Comparison of ENCODE assay signal across 17 cellular contexts in the genomic region with DNA sequence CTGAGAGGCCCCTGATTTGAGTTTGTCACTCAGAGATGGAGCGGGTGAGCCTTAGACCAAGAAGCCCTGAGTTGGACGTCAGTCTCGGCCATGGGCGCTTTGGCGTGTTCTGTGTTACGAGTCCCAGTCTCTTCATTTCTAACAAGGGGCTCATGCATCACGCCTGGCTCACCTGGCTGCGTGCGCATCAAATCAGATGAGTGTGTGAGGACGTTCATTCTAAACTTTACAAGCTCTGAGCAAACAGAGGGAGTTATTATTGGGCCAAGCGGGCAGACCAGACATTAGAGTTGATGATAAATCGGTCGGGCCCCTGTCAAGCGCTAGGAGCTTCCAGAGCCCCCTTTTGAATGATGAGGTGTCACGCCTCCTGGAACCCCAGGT.
DNase-seq lines count a peak whose midpoint lies in the region; ATAC-seq, FAIRE-seq and TF ChIP-seq lines count a peak whose summit lies in the region.
"Had no signal": no experiment of that assay in that cellular context is flagged by ENCODE, and none has a peak within 500 bp of the region (broad histone marks: within the 10 kb centered on the region; RNA-seq: fewer than 3 reads in every experiment).

No MANE protein-coding gene starts in this region.

- no peak for TF ChIP-seq POLR2A in H1 (IDR thresholded peaks at IDR 0.05; ENCODE audit: control extremely low read depth in 1 of 2, low read depth in 2 of 2, low read length in 2 of 2)

- POLR2A ChIA-PET in H1 (lab: Charles Lee; ENCODE audit: partially characterized antibody), result interaction anchor here (0.9 to 1.8 kb wide), 2 partner anchors 14 to 117 kb away, joined by 4 to 8 read pairs; a partner anchor contains a TSS

- TF ChIP-seq RAD21 in H1 (IDR thresholded peaks at IDR 0.05 in 1 of 2, conservative IDR thresholded peaks at IDR 0.05 in 1 of 2; ENCODE audit: low read depth in 2 of 2, low read length in 2 of 2), result no peak

- H3K4me3 ChIP-seq in GM23338, result no peak overlapping the region
- H3K4me3 ChIP-seq in H1 (ENCODE audit: extremely low read depth in 1 of 4, insufficient read depth in 2 of 4, low read depth in 3 of 4, low read length in 4 of 4), result no peak overlapping the region
- H3K4me3 ChIP-seq in psoas muscle, result no peak overlapping the region
- H3K4me3 ChIP-seq: coronary artery, GM23248, left lung had no signal

- no peaks in the 10 kb centered on the region for H3K36me3 Mint-ChIP-seq in GM23338 (ENCODE audit: low read depth)
- no peaks in the 10 kb centered on the region for H3K36me3 Mint-ChIP-seq in activated naive CD4-positive, alpha-beta T cell treated with anti-CD3 and anti-CD28 coated beads, Interleukin-2, amount 10 ng/mL, durations not matched to agents 7 days and 5 days
- no peaks in the 10 kb centered on the region for H3K36me3 Mint-ChIP-seq in activated T-helper 2 cell treated with anti-CD3 and anti-CD28 coated beads, Interferon-gamma antibody, Interleukin-2, Interleukin-4, amounts not matched to agents 10 μg/mL and 5 μg/mL and 100 μg/mL, durations not matched to agents 14 hours and 24 hours and 36 hours (ENCODE audit: low read depth)
- H3K36me3 Mint-ChIP-seq: activated naive CD4-positive, alpha-beta T cell treated with anti-CD3 and anti-CD28 coated beads, Interleukin-2, amount 50 U/mL, for 72 hours had no signal

- H3K36me3 ChIP-seq in GM23338 (ENCODE audit: insufficient read depth), result no peaks in the 10 kb centered on the region
- no peaks in the 10 kb centered on the region for H3K36me3 ChIP-seq in H1 (ENCODE audit: control insufficient read depth in 2 of 4, insufficient read depth in 4 of 4, low read length in 3 of 4)
- no peaks in the 10 kb centered on the region for H3K36me3 ChIP-seq in psoas muscle (ENCODE audit: insufficient read depth in 1 of 2, low read depth in 1 of 2)
- H3K36me3 ChIP-seq: left lung had no signal

- H3K23ac ChIP-seq in H1 (ENCODE audit: insufficient read length), result no peak overlapping the region

- H3F3A ChIP-seq in GM23338 (replicated peaks; ENCODE audit: low read depth), result no peaks in the 10 kb centered on the region

- no peak overlapping the region for H3K14ac ChIP-seq in H1 (ENCODE audit: insufficient read length)

- TF ChIP-seq EP300 in H1 (IDR thresholded peaks at IDR 0.05; ENCODE audit: borderline replicate concordance in 1 of 2, low read depth in 2 of 2, low read length in 2 of 2), result no peak

- H3K79me1 ChIP-seq in H1 (ENCODE audit: low read depth, low read length), result no peaks in the 10 kb centered on the region; the same call in 1 of the 2 replicates

- no peak overlapping the region for H3K4me3 Mint-ChIP-seq in GM23338
- no peak overlapping the region for H3K4me3 Mint-ChIP-seq in activated naive CD4-positive, alpha-beta T cell treated with anti-CD3 and anti-CD28 coated beads, Interleukin-2, amount 10 ng/mL, durations not matched to agents 7 days and 5 days
- H3K4me3 Mint-ChIP-seq in activated T-helper 2 cell treated with anti-CD3 and anti-CD28 coated beads, Interferon-gamma antibody, Interleukin-2, Interleukin-4, amounts not matched to agents 10 μg/mL and 5 μg/mL and 100 μg/mL, durations not matched to agents 14 hours and 24 hours and 36 hours (ENCODE audit: low read depth), result no peak overlapping the region
- H3K4me3 Mint-ChIP-seq: activated CD8-positive, alpha-beta T cell treated with anti-CD3 and anti-CD28 coated beads, Interleukin-2, amount 10 ng/mL, durations not matched to agents 7 days and 5 days; T-helper 2 cell treated with Interferon-gamma antibody and Interleukin-4, amounts not matched to agents 5 μg/mL and 100 μg/mL, for 36 hours had no signal

- H4K20me1 ChIP-seq in GM23338 (replicated peaks; ENCODE audit: insufficient read depth), result no peaks in the 10 kb centered on the region
- no peaks in the 10 kb centered on the region for H4K20me1 ChIP-seq in H1 (replicated peaks in 1 of 2; ENCODE audit: control insufficient read depth in 1 of 2, insufficient read depth in 2 of 2, low read length in 2 of 2)

- H4K91ac ChIP-seq in H1 (replicated peaks; ENCODE audit: insufficient read length, low read length), result no peak overlapping the region

- CTCF ChIA-PET in H1 (lab: Charles Lee; ENCODE audit: partially characterized antibody), result interaction anchor here (0.6 to 3.4 kb wide), 7 partner anchors 26 to 248 kb away, joined by 3 to 17 read pairs (median 3); no protein-coding TSS in a partner anchor
- CTCF ChIA-PET in activated naive CD4-positive, alpha-beta T cell treated with anti-CD3 and anti-CD28 coated beads, Interleukin-2, amount 10 ng/mL, durations not matched to agents 7 days and 5 days (lab: Charles Lee), result no interaction called here

- H3K56ac ChIP-seq in H1 (replicated peaks; ENCODE audit: insufficient read length, low read depth, low read length), result no peak overlapping the region

- H3K79me2 ChIP-seq in GM23338 (replicated peaks; ENCODE audit: insufficient read depth) (no peaks in the 10 kb centered on the region), H1 (ENCODE audit: control insufficient read depth in 1 of 2, insufficient read depth in 2 of 2, low read length in 2 of 2) (no peaks in the 10 kb centered on the region)

- no peaks in the 10 kb centered on the region for H3K27me3 ChIP-seq in GM23338 (ENCODE audit: insufficient read depth)
- H3K27me3 ChIP-seq in H1 (replicated peaks in 1 of 4; ENCODE audit: control insufficient read depth in 3 of 4, extremely low read depth in 1 of 4, insufficient read depth in 3 of 4, low read length in 3 of 4), result no peaks in the 10 kb centered on the region; a peak in 1 of 7 replicates
- H3K27me3 ChIP-seq in psoas muscle (ENCODE audit: insufficient read depth in 3 of 3, low read length in 2 of 3), result no peaks in the 10 kb centered on the region

- H4K5ac ChIP-seq in H1 (ENCODE audit: insufficient read length, low read depth, low read length), result no peak overlapping the region

- no peak overlapping the region; the same call in 1 of the 2 replicates for H2BK12ac ChIP-seq in H1 (ENCODE audit: low read depth, low read length)

- H2BK120ac ChIP-seq in H1 (replicated peaks; ENCODE audit: low read depth, low read length), result peak overlapping the region; percentile 7

- ATAC-seq in GM23338 (no peak), psoas muscle (no peak)
- ATAC-seq: activated CD8-positive, alpha-beta T cell treated with anti-CD3 and anti-CD28 coated beads, Interleukin-2, amount 10 ng/mL, durations not matched to agents 7 days and 5 days; activated naive CD4-positive, alpha-beta T cell treated with anti-CD3 and anti-CD28 coated beads, Interleukin-2, amount 50 U/mL, for 72 hours had no signal

- H2BK15ac ChIP-seq in H1 (ENCODE audit: low read length), result no peak overlapping the region

- H3K27ac Mint-ChIP-seq in GM23338, result no peak overlapping the region
- no peak overlapping the region for H3K27ac Mint-ChIP-seq in activated naive CD4-positive, alpha-beta T cell treated with anti-CD3 and anti-CD28 coated beads, Interleukin-2, amount 10 ng/mL, durations not matched to agents 7 days and 5 days
- no peak overlapping the region for H3K27ac Mint-ChIP-seq in activated T-helper 2 cell treated with anti-CD3 and anti-CD28 coated beads, Interferon-gamma antibody, Interleukin-2, Interleukin-4, amounts not matched to agents 10 μg/mL and 5 μg/mL and 100 μg/mL, durations not matched to agents 14 hours and 24 hours and 36 hours
- H3K27ac Mint-ChIP-seq: activated CD8-positive, alpha-beta T cell treated with anti-CD3 and anti-CD28 coated beads, Interleukin-2, amount 10 ng/mL, durations not matched to agents 7 days and 5 days; T-helper 2 cell treated with Interferon-gamma antibody and Interleukin-4, amounts not matched to agents 5 μg/mL and 100 μg/mL, for 36 hours had no signal

- H3K4ac ChIP-seq in H1 (replicated peaks; ENCODE audit: insufficient read length, low read depth, low read length), result no peak overlapping the region

- no peaks in the 10 kb centered on the region for H3K23me2 ChIP-seq in H1 (ENCODE audit: low read depth, low read length)

- no peak for FAIRE-seq in H1 (lab: Jason Lieb, UNC)

- no peak overlapping the region for H2BK5ac ChIP-seq in H1 (ENCODE audit: low read depth, low read length)

- H3K27me3 Mint-ChIP-seq in GM23338 (ENCODE audit: insufficient read depth, low read depth, poor library complexity), result peaks cover 22% of the 10 kb centered on the region
- H3K27me3 Mint-ChIP-seq in activated naive CD4-positive, alpha-beta T cell treated with anti-CD3 and anti-CD28 coated beads, Interleukin-2, amount 10 ng/mL, durations not matched to agents 7 days and 5 days, result peaks cover 30% of the 10 kb centered on the region
- peaks cover 9% of the 10 kb centered on the region for H3K27me3 Mint-ChIP-seq in activated T-helper 2 cell treated with anti-CD3 and anti-CD28 coated beads, Interferon-gamma antibody, Interleukin-2, Interleukin-4, amounts not matched to agents 10 μg/mL and 5 μg/mL and 100 μg/mL, durations not matched to agents 14 hours and 24 hours and 36 hours (ENCODE audit: low read depth)

- H3K4me1 ChIP-seq in GM23338 (ENCODE audit: insufficient read depth) (peaks cover 13% of the 10 kb centered on the region), H1 (replicated peaks in 1 of 4; ENCODE audit: control insufficient read depth in 3 of 4, insufficient read depth in 4 of 4, low read length in 3 of 4) (peaks cover 4 to 47% (median 37%) of the 10 kb centered on the region in 4 experiments), psoas muscle (peaks cover 21% of the 10 kb centered on the region)
- H3K4me1 ChIP-seq: foreskin keratinocyte had no signal

- 0 out of 3 replicates have a peak, but pooled peaks cover 2% of the 10 kb centered on the region for H3K9me3 Mint-ChIP-seq in GM23338
- H3K9me3 Mint-ChIP-seq in activated naive CD4-positive, alpha-beta T cell treated with anti-CD3 and anti-CD28 coated beads, Interleukin-2, amount 10 ng/mL, durations not matched to agents 7 days and 5 days, result no peaks in the 10 kb centered on the region
- no peaks in the 10 kb centered on the region for H3K9me3 Mint-ChIP-seq in activated T-helper 2 cell treated with anti-CD3 and anti-CD28 coated beads, Interferon-gamma antibody, Interleukin-2, Interleukin-4, amounts not matched to agents 10 μg/mL and 5 μg/mL and 100 μg/mL, durations not matched to agents 14 hours and 24 hours and 36 hours
- H3K9me3 Mint-ChIP-seq: activated naive CD4-positive, alpha-beta T cell treated with anti-CD3 and anti-CD28 coated beads, Interleukin-2, amount 50 U/mL, for 72 hours; T-helper 2 cell treated with Interferon-gamma antibody and Interleukin-4, amounts not matched to agents 5 μg/mL and 100 μg/mL, for 36 hours had no signal

- no peak overlapping the region; the same call in 1 of the 2 replicates for H2AK5ac ChIP-seq in H1 (ENCODE audit: low read depth, low read length)

- no peak overlapping the region for H3K27ac ChIP-seq in GM23338 (ENCODE audit: low read depth)
- H3K27ac ChIP-seq in H1 (ENCODE audit: low read depth, low read length), result peak overlapping the region; percentile 62; the same call in 1 of the 2 replicates
- H3K27ac ChIP-seq in psoas muscle, result peak overlapping the region; percentile 62
- H3K27ac ChIP-seq: foreskin keratinocyte, GM23248 had no signal

- no peak overlapping the region for H3K18ac ChIP-seq in H1 (ENCODE audit: extremely low read depth, low read length)

- H3K9me3 ChIP-seq in H1 (ENCODE audit: insufficient read depth in 2 of 2, low read depth in 1 of 2, low read length in 1 of 2), result no peaks in the 10 kb centered on the region
- no peaks in the 10 kb centered on the region for H3K9me3 ChIP-seq in psoas muscle
- H3K9me3 ChIP-seq: left lung had no signal

- 86% methylated on average over 13 of the region's 15 CpGs; no CpG with 5 or more reads in 1 of the 2 experiments for WGBS in H1 (ENCODE audit: extremely low coverage in 1 of 2, insufficient coverage in 1 of 2, insufficient read length in 1 of 2, insufficient replicate concordance in 2 of 2, low coverage in 1 of 2, low lambda C conversion rate in 2 of 2, missing lambda C conversion rate in 1 of 2), 2 experiments
- 82 to 85% (median 82%) methylated on average over 15 of the region's 15 CpGs for WGBS in psoas muscle, 3 donors

- H3K4me2 ChIP-seq in GM23338 (no peak overlapping the region), H1 (ENCODE audit: insufficient read depth in 1 of 2, low read depth in 2 of 2, low read length in 2 of 2) (no peak overlapping the region)

- H4K8ac ChIP-seq in H1 (ENCODE audit: extremely low read depth, insufficient read depth, low read length), result peak overlapping the region; percentile 57; the same call in 1 of the 2 replicates

- peak overlapping the region; percentile 72; the same call in 1 of the 2 replicates for H2BK20ac ChIP-seq in H1 (ENCODE audit: low read length)

- TF ChIP-seq CTCF in GM23338 (conservative IDR thresholded peaks at IDR 0.05; ENCODE audit: low read depth in 2 of 2), result no peak
- TF ChIP-seq CTCF in H1 (IDR thresholded peaks at IDR 0.05; ENCODE audit: control extremely low read depth in 1 of 3, insufficient read depth in 1 of 3, low read depth in 1 of 3, low read length in 3 of 3), result no peak
- no peak for TF ChIP-seq CTCF in psoas muscle (IDR thresholded peaks at IDR 0.05)

- H3K9me2 ChIP-seq in GM23338 (ENCODE audit: insufficient read depth), result no peaks in the 10 kb centered on the region

- H2AFZ ChIP-seq in GM23338 (peak overlapping the region; percentile 90), H1 (ENCODE audit: low read length) (peak overlapping the region; percentile 5; the same call in 1 of the 2 replicates)
- H2AFZ ChIP-seq: GM23248 had no signal

- no peak overlapping the region; a peak in 2 of 7 replicates for H3K9ac ChIP-seq in H1 (replicated peaks in 1 of 4; ENCODE audit: extremely low read depth in 1 of 4, low read depth in 3 of 4, low read length in 3 of 4)
- H3K9ac ChIP-seq: GM23248 had no signal

- peaks cover 44% of the 10 kb centered on the region for H3K4me1 Mint-ChIP-seq in GM23338
- H3K4me1 Mint-ChIP-seq in activated naive CD4-positive, alpha-beta T cell treated with anti-CD3 and anti-CD28 coated beads, Interleukin-2, amount 10 ng/mL, durations not matched to agents 7 days and 5 days, result no peaks in the 10 kb centered on the region
- H3K4me1 Mint-ChIP-seq in activated T-helper 2 cell treated with anti-CD3 and anti-CD28 coated beads, Interferon-gamma antibody, Interleukin-2, Interleukin-4, amounts not matched to agents 10 μg/mL and 5 μg/mL and 100 μg/mL, durations not matched to agents 14 hours and 24 hours and 36 hours (ENCODE audit: low read depth), result no peaks in the 10 kb centered on the region

- intact Hi-C loops in psoas muscle (cut with DNase I), result no loop called here
- intact Hi-C loops in activated T-helper 2 cell treated with anti-CD3 and anti-CD28 coated beads, Interferon-gamma antibody, Interleukin-2, Interleukin-4, amounts not matched to agents 10 μg/mL and 5 μg/mL and 100 μg/mL, durations not matched to agents 14 hours and 24 hours and 36 hours (cut with micrococcal nuclease), result no loop called here

- no peak for DNase-seq in GM23338 (ENCODE audit: low spot score)
- peak; percentile 89 for DNase-seq in NCI-H345 (lab: John Stamatoyannopoulos, UW)
- DNase-seq in H1 (ENCODE audit: low read depth in 1 of 2, low spot score in 2 of 2), result no peak
- DNase-seq in psoas muscle, result no peak
- DNase-seq in activated naive CD4-positive, alpha-beta T cell treated with anti-CD3 and anti-CD28 coated beads, Interleukin-2, amount 10 ng/mL, durations not matched to agents 7 days and 5 days, result no peak
- DNase-seq in SK-N-DZ (ENCODE audit: low spot score), result no peak
- DNase-seq in activated naive CD4-positive, alpha-beta T cell (lab: John Stamatoyannopoulos, UW), result no peak
- DNase-seq in activated T-helper 2 cell treated with anti-CD3 and anti-CD28 coated beads, Interferon-gamma antibody, Interleukin-2, Interleukin-4, amounts not matched to agents 10 μg/mL and 5 μg/mL and 100 μg/mL, durations not matched to agents 14 hours and 24 hours and 36 hours (ENCODE audit: low spot score), result no peak
- DNase-seq: activated CD8-positive, alpha-beta T cell treated with anti-CD3 and anti-CD28 coated beads, Interleukin-2, amount 10 ng/mL, durations not matched to agents 7 days and 5 days; stimulated activated CD4-positive, alpha-beta T cell treated with anti-CD3 and anti-CD28 coated beads, Interleukin-4, amount 100 ng/mL, for 1 hour; stimulated activated naive CD4-positive, alpha-beta T cell had no signal
